Comparison of ENCODE assay signal across 8 cellular contexts in the genomic region with DNA sequence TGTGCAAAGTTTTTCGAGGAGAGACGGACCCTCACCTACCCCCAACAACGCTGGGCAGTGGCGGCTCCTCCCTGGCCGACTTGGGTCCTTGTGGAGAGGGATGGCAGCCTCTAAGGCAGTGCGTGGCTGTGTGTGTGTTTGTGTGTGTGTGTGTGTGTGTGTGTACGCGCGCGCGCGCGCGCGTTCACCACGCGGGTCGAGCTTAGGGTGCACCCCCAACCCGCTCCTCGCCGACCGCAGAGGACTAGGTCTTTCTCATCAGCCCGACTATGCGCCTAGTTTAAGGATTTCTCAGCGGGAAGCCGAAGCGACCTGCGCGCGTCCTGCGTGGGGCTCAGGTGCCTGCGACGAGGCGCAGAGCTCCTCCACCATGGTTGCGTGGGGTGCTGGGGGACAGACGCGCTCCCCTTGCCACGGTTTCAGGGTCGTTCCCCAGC. TPM values are rescaled to one million over a fixed set of nuclear protein-coding genes. Genes with fewer than 3 reads are reported as not detected.
DNase-seq lines count a peak whose midpoint lies in the region; ATAC-seq, FAIRE-seq and TF ChIP-seq lines count a peak whose summit lies in the region.

No MANE protein-coding gene starts in this region.

- peak overlapping the region; percentile 65 to 89 for H3K4me3 ChIP-seq in ascending aorta
- H3K4me3 ChIP-seq in smooth muscle cell, result peak overlapping the region; percentile 91

- peak overlapping the region; percentile 95 for H3K4me2 ChIP-seq in smooth muscle cell

- no peaks in the 10 kb centered on the region for H3K79me2 ChIP-seq in smooth muscle cell (ENCODE audit: low read depth)

- no peaks in the 10 kb centered on the region for H3K27me3 ChIP-seq in ascending aorta
- no peaks in the 10 kb centered on the region for H3K27me3 ChIP-seq in smooth muscle cell (ENCODE audit: low read depth)

- H3K36me3 ChIP-seq in ascending aorta (no peaks in the 10 kb centered on the region), smooth muscle cell (ENCODE audit: low read depth) (no peaks in the 10 kb centered on the region)

- intact Hi-C loops in ascending aorta (cut with DNase I), result loop anchor here (1.0 kb wide), 1 partner anchor 53 kb away; no protein-coding TSS in a partner anchor

- no peaks in the 10 kb centered on the region for H3K36me3 Mint-ChIP-seq in activated T-cell treated with anti-CD3 and anti-CD28 coated beads, Interleukin-2, amount 50 U/mL, for 4 hours (ENCODE audit: insufficient read depth)

- peak overlapping the region; percentile 92 for H2AFZ ChIP-seq in smooth muscle cell (ENCODE audit: low read depth)

- under 1% methylated on average over 35 of the region's 39 CpGs for WGBS in smooth muscle cell (ENCODE audit: low lambda C conversion rate)

- H3K4me1 Mint-ChIP-seq in activated T-cell treated with anti-CD3 and anti-CD28 coated beads, Interleukin-2, amount 50 U/mL, for 4 hours (ENCODE audit: low read depth), result peaks cover 20% of the 10 kb centered on the region

- peaks cover 0 to 20% of the 10 kb centered on the region in 2 donors for H3K4me1 ChIP-seq in ascending aorta
- peaks cover 22% of the 10 kb centered on the region for H3K4me1 ChIP-seq in smooth muscle cell (ENCODE audit: low read depth)

- no peaks in the 10 kb centered on the region for H4K20me1 ChIP-seq in smooth muscle cell (ENCODE audit: low read depth)

- H3K4me3 Mint-ChIP-seq in activated T-cell treated with anti-CD3 and anti-CD28 coated beads, Interleukin-2, amount 50 U/mL, for 4 hours, result peak overlapping the region; percentile 80

- no peaks in the 10 kb centered on the region for H3K9me3 Mint-ChIP-seq in activated T-cell treated with anti-CD3 and anti-CD28 coated beads, Interleukin-2, amount 50 U/mL, for 4 hours

- FAIRE-seq in urothelium cell line (lab: Jason Lieb, UNC), result no peak

- peaks cover 67% of the 10 kb centered on the region for H3K27me3 Mint-ChIP-seq in activated T-cell treated with anti-CD3 and anti-CD28 coated beads, Interleukin-2, amount 50 U/mL, for 4 hours (ENCODE audit: low read depth)

- ATAC-seq in activated T-cell treated with anti-CD3 and anti-CD28 coated beads, Interleukin-2, amount 50 U/mL, for 4 hours, result peak; percentile 18 to 23
- ATAC-seq in GM18511 (IDR thresholded peaks at IDR 0.05; ENCODE audit: unreplicated experiment), result no peak

- TF ChIP-seq CTCF in ascending aorta (IDR thresholded peaks at IDR 0.05), result no peak
- no peak for TF ChIP-seq CTCF in smooth muscle cell (IDR thresholded peaks at IDR 0.05; ENCODE audit: borderline replicate concordance, insufficient read depth, poor library complexity, severe bottlenecking)

- H3F3A ChIP-seq in smooth muscle cell (ENCODE audit: low read depth), result no peaks in the 10 kb centered on the region

- no peak for DNase-seq in activated T-cell treated with anti-CD3 and anti-CD28 coated beads, Interleukin-2, amount 50 U/mL, for 4 hours
- DNase-seq in activated T-cell treated with anti-CD3 and anti-CD28 coated beads for 4 hours (no peak), ascending aorta (ENCODE audit: low spot score in 2 of 2) (no peak), iris pigment epithelial cell (ENCODE audit: low read depth) (peak; percentile 47), smooth muscle cell (lab: John Stamatoyannopoulos, UW; ENCODE audit: unreplicated experiment) (no peak), urothelium cell line (ENCODE audit: low spot score) (no peak)
- no peak for DNase-seq in stimulated activated CD4-positive, alpha-beta T cell treated with anti-CD3 and anti-CD28 coated beads, Interleukin-4, amount 100 ng/mL, for 1 hour

- H3K9me3 ChIP-seq in ascending aorta (no peaks in the 10 kb centered on the region), smooth muscle cell (replicated peaks; ENCODE audit: low read depth) (no peaks in the 10 kb centered on the region)

- peak overlapping the region; percentile 32 for H3K9ac ChIP-seq in smooth muscle cell (ENCODE audit: low read depth)

- H3K27ac ChIP-seq in ascending aorta (peak overlapping the region; percentile 74 to 78), smooth muscle cell (ENCODE audit: low read depth) (no peak overlapping the region)

RNA-seq across cellular contexts. Expression of gene SOX13, which starts 0.9 kb away (rescaled TPM):
- total RNA-seq in activated T-cell treated with anti-CD3 and anti-CD28 coated beads, Interleukin-2, amount 50 U/mL, for 4 hours, result 1 to 10 TPM in 2 of 3 donors, under 1 TPM in 1; 0.33 to 1.4 (median 1.0) TPM
- total RNA-seq in ascending aorta, result 70.1 TPM
- total RNA-seq in smooth muscle cell, result 2.3 and 2.6 TPM in 2 replicates
- 0.41 and 7.0 TPM in 2 replicates for polyA plus RNA-seq in smooth muscle cell

Comparison
In these comparisons a context has a peak if more than half of its experiments do, and no peak if none do; other contexts are left out.
1. RNA of gene SOX13, which starts 0.9 kb away (total RNA-seq): 70.1 TPM in ascending aorta (single experiment); 2.3 to 2.6 TPM in smooth muscle cell and 0.33 to 1.4 TPM in activated T-cell treated with anti-CD3 and anti-CD28 coated beads, Interleukin-2, amount 50 U/mL, for 4 hours; every median in the first group is over 10 times any median in the second.